ENCODE assay signal across 30 cellular contexts in genomic region chr6:56488281-56488680, GRCh38.
"Had no signal": no experiment of that assay in that cellular context is flagged by ENCODE, and none has a peak within 500 bp of the region (broad histone marks: within the 10 kb centered on the region; RNA-seq: fewer than 3 reads in every experiment).

No MANE protein-coding gene starts in this region.

- H3K27me3 Mint-ChIP-seq: activated B cell treated with CpG ODN at 0.5 μM for 24 hours; activated CD4-positive, alpha-beta memory T cell treated with anti-CD3 and anti-CD28 coated beads for 36 hours had no signal

- H3K9me3 Mint-ChIP-seq: activated B cell treated with CpG ODN at 0.5 μM for 24 hours; activated CD4-positive, alpha-beta memory T cell treated with anti-CD3 and anti-CD28 coated beads for 36 hours; activated naive CD4-positive, alpha-beta T cell treated with anti-CD3 and anti-CD28 coated beads for 36 hours; activated naive CD4-positive, alpha-beta T cell treated with anti-CD3 and anti-CD28 coated beads, Interleukin-2, amount 50 U/mL, for 72 hours; activated T-cell treated with anti-CD3 and anti-CD28 coated beads, Interleukin-2, amount 50 U/mL, for 4 hours; activated T-helper 1 cell treated with anti-CD3 and anti-CD28 coated beads, Interleukin-12 subunit alpha, Interleukin-12 subunit beta, Interleukin-2, Interleukin-4 antibody, amounts not matched to agents 30 ng/mL and 10 ng/mL and 1 ng/mL, durations not matched to agents 14 hours and 24 hours and 36 hours had no signal

- H3K27me3 ChIP-seq: adrenal gland, body of pancreas, breast epithelium, SJCRH30 had no signal

- H3K4me3 ChIP-seq: adrenal gland, body of pancreas, breast epithelium, SJCRH30 had no signal

- H3K27ac Mint-ChIP-seq: activated B cell treated with CpG ODN at 0.5 μM for 24 hours; activated CD4-positive, alpha-beta memory T cell treated with anti-CD3 and anti-CD28 coated beads for 36 hours; activated naive CD4-positive, alpha-beta T cell treated with anti-CD3 and anti-CD28 coated beads for 36 hours; activated naive CD4-positive, alpha-beta T cell treated with anti-CD3 and anti-CD28 coated beads, Interleukin-2, amount 50 U/mL, for 72 hours; activated T-helper 1 cell treated with anti-CD3 and anti-CD28 coated beads, Interleukin-12 subunit alpha, Interleukin-12 subunit beta, Interleukin-2, Interleukin-4 antibody, amounts not matched to agents 30 ng/mL and 10 ng/mL and 1 ng/mL, durations not matched to agents 14 hours and 24 hours and 36 hours had no signal

- H3K4me1 ChIP-seq: body of pancreas, breast epithelium, SJCRH30 had no signal

- H3K4me3 Mint-ChIP-seq: activated B cell treated with CpG ODN at 0.5 μM for 24 hours; activated CD4-positive, alpha-beta memory T cell treated with anti-CD3 and anti-CD28 coated beads for 36 hours; activated naive CD4-positive, alpha-beta T cell treated with anti-CD3 and anti-CD28 coated beads for 36 hours; activated T-cell treated with anti-CD3 and anti-CD28 coated beads, Interleukin-2, amount 50 U/mL, for 4 hours; activated T-helper 1 cell treated with anti-CD3 and anti-CD28 coated beads, Interleukin-12 subunit alpha, Interleukin-12 subunit beta, Interleukin-2, Interleukin-4 antibody, amounts not matched to agents 30 ng/mL and 10 ng/mL and 1 ng/mL, durations not matched to agents 14 hours and 24 hours and 36 hours had no signal

- H3K36me3 ChIP-seq: breast epithelium had no signal

- DNase-seq: activated B cell treated with CpG ODN at 0.5 μM for 24 hours; activated CD4-positive, alpha-beta memory T cell treated with anti-CD3 and anti-CD28 coated beads for 36 hours; activated CD4-positive, alpha-beta T cell treated with anti-CD3 and anti-CD28 coated beads for 4 hours; activated CD4-positive, alpha-beta T cell treated with anti-CD3 and anti-CD28 coated beads, Interleukin-2, amount 50 U/mL, for 1 hour; activated CD4-positive, CD25-positive, alpha-beta regulatory T cell treated with anti-CD3 and anti-CD28 coated beads, Interleukin-2, amount 50 U/mL, for 72 hours; activated CD8-positive, alpha-beta memory T cell treated with anti-CD3 and anti-CD28 coated beads, Interleukin-2, amount 50 U/mL, for 4 hours; activated gamma-delta T cell treated with Interleukin-2 at 50 U/mL for 16 hours; activated naive CD4-positive, alpha-beta T cell treated with anti-CD3 and anti-CD28 coated beads for 36 hours; activated T-cell treated with anti-CD3 and anti-CD28 coated beads for 4 hours; activated T-cell treated with anti-CD3 and anti-CD28 coated beads, Interleukin-2, amount 50 U/mL, for 4 hours; body of pancreas; NCI-H1092 treated with DMSO at 0.1 percent for 48 hours; NCI-H1417; NCI-H146; NCI-H187 treated with DMSO at 0.1 percent for 48 hours; NCI-H2081; NCI-H226; NCI-H446 treated with DMSO at 0.1 percent for 48 hours; NCI-H524; SHP77; SJCRH30; SW 1271; T-helper 1 cell; T-helper 2 cell; T-helper 9 cell had no signal

- H3K36me3 Mint-ChIP-seq: activated CD4-positive, alpha-beta memory T cell treated with anti-CD3 and anti-CD28 coated beads for 36 hours; activated naive CD4-positive, alpha-beta T cell treated with anti-CD3 and anti-CD28 coated beads, Interleukin-2, amount 50 U/mL, for 72 hours had no signal

- H3K4me1 Mint-ChIP-seq: activated B cell treated with CpG ODN at 0.5 μM for 24 hours had no signal

- ATAC-seq: activated naive CD4-positive, alpha-beta T cell treated with anti-CD3 and anti-CD28 coated beads, Interleukin-2, amount 50 U/mL, for 72 hours; activated T-cell treated with anti-CD3 and anti-CD28 coated beads, Interleukin-2, amount 50 U/mL, for 4 hours; body of pancreas; Panc1 had no signal

- H3K9me3 ChIP-seq: adrenal gland, body of pancreas, breast epithelium, SJCRH30 had no signal
